Comparison of ENCODE assay signal across 8 cellular contexts in genomic region chr15:65414841-65415621, GRCh38. TPM values are rescaled to one million over a fixed set of nuclear protein-coding genes. Genes with fewer than 3 reads are reported as not detected.
A peak's percentile ranks its signal among the peaks of the same experiment; 100 is the strongest.
DNase-seq lines count a peak whose midpoint lies in the region; ATAC-seq and TF ChIP-seq lines count a peak whose summit lies in the region.

No MANE protein-coding gene starts in this region.

- H3K9me2 ChIP-seq in neural cell (ENCODE audit: insufficient read depth, low read length): no peaks in the 10 kb centered on the region

- H3K79me2 ChIP-seq in neural cell (replicated peaks; ENCODE audit: insufficient read depth, low read length): peaks cover 15% of the 10 kb centered on the region

- no peak for TF ChIP-seq CTCF in neural cell (IDR thresholded peaks at IDR 0.05; ENCODE audit: poor library complexity, severe bottlenecking)

- TF ChIP-seq RAD21 in neural cell (conservative IDR thresholded peaks at IDR 0.05): no peak

- H4K20me1 ChIP-seq in neural cell (ENCODE audit: insufficient read depth): no peaks in the 10 kb centered on the region

- DNase-seq in DMS79 treated with DMSO at 0.1 percent for 48 hours (lab: John Stamatoyannopoulos, UW) (peak; percentile 51), NCI-H524 (lab: John Stamatoyannopoulos, UW) (peak; percentile 94 to 98), fibroblast of peridontal ligament (ENCODE audit: extremely low read depth) (peak; percentile 36), GM03348 (ENCODE audit: low spot score) (no peak)

- ATAC-seq in HG03442 (IDR thresholded peaks at IDR 0.05; ENCODE audit: unreplicated experiment) (no peak), HG02623 (IDR thresholded peaks at IDR 0.05; ENCODE audit: unreplicated experiment) (no peak), HG03196 (IDR thresholded peaks at IDR 0.05; ENCODE audit: unreplicated experiment) (no peak)

- no peak for TF ChIP-seq EP300 in neural cell (conservative IDR thresholded peaks at IDR 0.05; ENCODE audit: poor library complexity, severe bottlenecking)

- no peaks in the 10 kb centered on the region for H3K27me3 ChIP-seq in neural cell (ENCODE audit: insufficient read depth, low read depth, low read length)

- H2AFZ ChIP-seq in neural cell (ENCODE audit: low read depth, low read length): no peak overlapping the region

- H3K36me3 ChIP-seq in neural cell (ENCODE audit: insufficient read depth, low read length): no peaks in the 10 kb centered on the region

- no peak overlapping the region for H3K27ac ChIP-seq in neural cell (ENCODE audit: low read length)

- no peaks in the 10 kb centered on the region for H3F3A ChIP-seq in neural cell (ENCODE audit: insufficient read depth, low read length, poor library complexity, severe bottlenecking)

- H3K4me2 ChIP-seq in neural cell (ENCODE audit: low read length): no peak overlapping the region

- H3K9me3 ChIP-seq in neural cell (ENCODE audit: low read length): no peaks in the 10 kb centered on the region

- no peak overlapping the region for H3K9ac ChIP-seq in neural cell (ENCODE audit: low read length)

- H3K4me3 ChIP-seq in neural cell (ENCODE audit: low read length): peak overlapping the region; percentile 10

TF ChIP-seq in neural cell, 6 proteins besides CTCF, POLR2A, EP300 and RAD21:
- peak; percentile 18 for TF ChIP-seq REST (IDR thresholded peaks at IDR 0.05; ENCODE audit: borderline replicate concordance)
- no peak for TF ChIP-seq TAF1 (IDR thresholded peaks at IDR 0.05; ENCODE audit: low read depth)
- TF ChIP-seq SMC3 (conservative IDR thresholded peaks at IDR 0.05; ENCODE audit: poor library complexity): no peak

RNA-seq across cellular contexts. Expression of gene IGDCC4, which starts 7.7 kb away (rescaled TPM):
- polyA plus RNA-seq in neural cell: 1.2 and 3.1 TPM in 2 replicates
- 4.1 and 4.6 TPM in 2 replicates for polyA minus RNA-seq in neural cell

RNA-seq across cellular contexts. Expression of gene IGDCC3, which starts 37.2 kb away (rescaled TPM):
- polyA plus RNA-seq in neural cell: 14.4 and 18.8 TPM in 2 replicates
- 21.0 and 21.9 TPM in 2 replicates for polyA minus RNA-seq in neural cell
